11 cellular contexts compared by ENCODE assay signal in genomic region chr3:131216801-131217200, GRCh38.
DNase-seq lines count a peak whose midpoint lies in the region; FAIRE-seq and TF ChIP-seq lines count a peak whose summit lies in the region.
"Had no signal": no experiment of that assay in that cellular context is flagged by ENCODE, and none has a peak within 500 bp of the region (broad histone marks: within the 10 kb centered on the region; RNA-seq: fewer than 3 reads in every experiment).

No MANE protein-coding gene starts in this region.

- POLR2A ChIA-PET in Caco-2 (lab: Charles Lee): no interaction called here

- H3K36me3 ChIP-seq in Caco-2 (ENCODE audit: control insufficient read depth, insufficient read depth, low read length) (no peaks in the 10 kb centered on the region), bronchial epithelial cell (ENCODE audit: control insufficient read depth, insufficient read depth, low read length) (no peaks in the 10 kb centered on the region), mesendoderm (ENCODE audit: control insufficient read depth, insufficient read depth, low read length) (no peaks in the 10 kb centered on the region)

- intact Hi-C loops in Caco-2 (cut with micrococcal nuclease; ENCODE audit: unreplicated experiment): no loop called here

- WGBS in mesendoderm (ENCODE audit: extremely low coverage, insufficient coverage, low lambda C conversion rate): no CpG with 5 or more reads among the region's 6 CpGs

- H3K4me1 ChIP-seq in Caco-2 (no peaks in the 10 kb centered on the region), mesendoderm (ENCODE audit: control insufficient read depth, low read depth, low read length) (no peaks in the 10 kb centered on the region)

- H3K79me1 ChIP-seq in mesendoderm (ENCODE audit: low read length): no peaks in the 10 kb centered on the region

- no peak overlapping the region for H2BK15ac ChIP-seq in mesendoderm (replicated peaks; ENCODE audit: low read depth)

- H3K27ac ChIP-seq in mesendoderm (ENCODE audit: low read depth, low read length): no peak overlapping the region
- H3K27ac ChIP-seq: testis had no signal

- no peak overlapping the region for H3K4me3 ChIP-seq in Caco-2 (ENCODE audit: low read depth, low read length)
- H3K4me3 ChIP-seq in bronchial epithelial cell (ENCODE audit: low read depth, low read length): no peak overlapping the region
- H3K4me3 ChIP-seq in mesendoderm (ENCODE audit: low read length): no peak overlapping the region
- H3K4me3 ChIP-seq: testis had no signal

- H3K4me3 Mint-ChIP-seq in Caco-2 (ENCODE audit: unreplicated experiment): peak overlapping the region; percentile 27
- H3K4me3 Mint-ChIP-seq in mesothelial cell of epicardium: no peak overlapping the region

- no peak overlapping the region for H2BK5ac ChIP-seq in mesendoderm (ENCODE audit: low read length)

- CTCF ChIA-PET in Caco-2 (lab: Charles Lee): no interaction called here

- H4K5ac ChIP-seq in mesendoderm (ENCODE audit: low read length): no peak overlapping the region

- no peaks in the 10 kb centered on the region for H3K9me3 ChIP-seq in Caco-2
- H3K9me3 ChIP-seq: testis had no signal

- H3K27ac Mint-ChIP-seq in Caco-2 (ENCODE audit: unreplicated experiment): no peak overlapping the region
- H3K27ac Mint-ChIP-seq in mesothelial cell of epicardium: no peak overlapping the region

- H3K9me3 Mint-ChIP-seq in Caco-2 (ENCODE audit: unreplicated experiment): peaks cover 2% of the 10 kb centered on the region
- no peaks in the 10 kb centered on the region for H3K9me3 Mint-ChIP-seq in mesothelial cell of epicardium

- BruUV-seq in Caco-2 (replicated peaks; lab: Mats Ljungman, UMichigan): no TSS peak

- no peaks in the 10 kb centered on the region for H3K79me2 ChIP-seq in mesendoderm (ENCODE audit: control insufficient read depth, insufficient read depth, low read length)

- H3K18ac ChIP-seq in mesendoderm (ENCODE audit: low read length): no peak overlapping the region

- no peak overlapping the region for H3K9ac ChIP-seq in mesendoderm (ENCODE audit: low read length)

- H2AK5ac ChIP-seq in mesendoderm (ENCODE audit: low read length): no peak overlapping the region

- H3K27me3 Mint-ChIP-seq in Caco-2 (ENCODE audit: insufficient read depth, unreplicated experiment): no peaks in the 10 kb centered on the region
- no peaks in the 10 kb centered on the region for H3K27me3 Mint-ChIP-seq in mesothelial cell of epicardium (ENCODE audit: low read depth)

- TF ChIP-seq CTCF in Caco-2 (IDR thresholded peaks at IDR 0.05; ENCODE audit: insufficient read depth in 1 of 2, low read depth in 1 of 2, low read length in 1 of 2, severe bottlenecking in 1 of 2, unreplicated experiment in 1 of 2) (no peak), bronchial epithelial cell (IDR thresholded peaks at IDR 0.05; ENCODE audit: insufficient read depth, low read length, severe bottlenecking) (no peak), mesothelial cell of epicardium (IDR thresholded peaks at IDR 0.05; ENCODE audit: unreplicated experiment) (no peak)

- no peak overlapping the region for H3K23ac ChIP-seq in mesendoderm (ENCODE audit: low read length)

- no peak overlapping the region for H3K4ac ChIP-seq in mesendoderm (ENCODE audit: low read depth, low read length)

- no peaks in the 10 kb centered on the region for H3K27me3 ChIP-seq in Caco-2 (replicated peaks; ENCODE audit: control insufficient read depth, insufficient read depth, low read length)
- H3K27me3 ChIP-seq in bronchial epithelial cell (ENCODE audit: control insufficient read depth, insufficient read depth, low read length): no peaks in the 10 kb centered on the region
- H3K27me3 ChIP-seq in mesendoderm (ENCODE audit: insufficient read depth, low read length, poor library complexity): no peaks in the 10 kb centered on the region
- H3K27me3 ChIP-seq: testis had no signal

- H3K36me3 Mint-ChIP-seq in Caco-2 (ENCODE audit: insufficient read depth, unreplicated experiment) (no peaks in the 10 kb centered on the region), mesothelial cell of epicardium (no peaks in the 10 kb centered on the region)

- H3K4me1 Mint-ChIP-seq in Caco-2 (ENCODE audit: low read depth, unreplicated experiment) (peaks cover 7% of the 10 kb centered on the region), mesothelial cell of epicardium (peaks cover 7% of the 10 kb centered on the region)

- no peak overlapping the region for H2BK120ac ChIP-seq in mesendoderm (ENCODE audit: low read depth, low read length)

- no peak overlapping the region for H3K4me2 ChIP-seq in mesendoderm (ENCODE audit: low read length)

- no peak for FAIRE-seq in bronchial epithelial cell (lab: Jason Lieb, UNC)

- no peak overlapping the region for H3K56ac ChIP-seq in mesendoderm (ENCODE audit: low read length)

- DNase-seq in Caco-2 (peak; percentile 15 to 43), LHCN-M2 (ENCODE audit: low read depth) (peak; percentile 98), bronchial epithelial cell (ENCODE audit: low read depth) (peak; percentile 63), mesendoderm (peak; percentile 81), cerebellar nuclear complex (lab: John Stamatoyannopoulos, UW) (no peak), SKM-1 (lab: John Stamatoyannopoulos, UW; ENCODE audit: unreplicated experiment) (no peak), mesothelial cell of epicardium (ENCODE audit: low spot score in 2 of 2, unreplicated experiment in 2 of 2) (no peak), SIG-M5 (lab: John Stamatoyannopoulos, UW) (no peak)
- DNase-seq: activated CD4-positive, alpha-beta T cell treated with anti-CD3 and anti-CD28 coated beads, Interleukin-2, amount 50 U/mL, for 1 hour; NCI-H2081 treated with DMSO at 0.1 percent for 48 hours had no signal

- H4K8ac ChIP-seq in mesendoderm (ENCODE audit: low read depth, low read length): no peak overlapping the region

Comparison
In these comparisons a context has a peak if more than half of its experiments do, and no peak if none do; other contexts are left out.
1. DNase-seq: peak in Caco-2 (2 of 2), LHCN-M2 (single experiment), bronchial epithelial cell (single experiment) and mesendoderm (single experiment); none in cerebellar nuclear complex (0 of 2), SKM-1 (single experiment), mesothelial cell of epicardium (0 of 2) and SIG-M5 (single experiment).